1 cellular context compared by ENCODE assay signal in the genomic region with DNA sequence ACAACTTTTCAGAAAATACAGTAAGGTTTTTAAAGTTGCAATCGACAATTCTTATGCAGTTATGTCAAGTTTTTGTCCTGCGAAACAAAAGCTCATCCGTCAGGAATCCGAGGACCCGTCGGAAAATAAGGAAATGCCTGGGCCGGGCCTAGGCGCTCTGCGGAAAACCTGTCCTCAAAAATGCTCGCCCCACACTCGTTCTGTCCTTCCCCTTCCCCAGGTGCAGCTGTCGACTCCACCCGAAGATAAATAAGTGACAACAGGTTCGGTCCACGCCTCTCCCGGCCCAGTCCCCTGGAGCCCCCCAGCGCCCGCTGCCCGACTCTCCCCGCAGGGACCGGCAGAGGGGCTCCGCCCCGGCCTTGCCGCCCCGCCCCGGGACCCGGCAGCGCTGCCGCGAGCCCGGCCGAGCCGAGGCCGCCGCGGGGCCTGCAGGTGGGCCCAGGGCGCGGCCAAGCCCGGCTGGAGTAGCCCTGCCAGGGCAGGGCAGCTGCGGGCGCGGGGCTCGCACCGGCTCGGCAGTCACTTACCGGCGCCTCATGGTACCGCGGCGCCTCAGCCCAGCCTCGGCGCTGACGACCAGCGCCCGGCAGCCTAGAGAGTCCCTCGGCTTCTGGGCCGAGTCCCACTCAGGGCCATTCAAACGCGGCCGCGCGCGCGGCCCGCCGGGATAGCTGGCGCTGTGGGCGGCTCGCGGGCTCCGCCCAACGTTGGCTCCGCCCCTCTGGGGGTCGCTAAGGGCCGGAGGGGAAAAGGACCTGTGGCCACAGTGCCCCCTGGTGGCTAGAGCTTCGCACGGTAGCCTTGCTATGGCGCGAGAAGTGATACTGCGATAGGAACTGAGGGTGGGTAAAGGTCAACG.
TF ChIP-seq lines count a peak whose summit lies in the region.

A gene with protein sequence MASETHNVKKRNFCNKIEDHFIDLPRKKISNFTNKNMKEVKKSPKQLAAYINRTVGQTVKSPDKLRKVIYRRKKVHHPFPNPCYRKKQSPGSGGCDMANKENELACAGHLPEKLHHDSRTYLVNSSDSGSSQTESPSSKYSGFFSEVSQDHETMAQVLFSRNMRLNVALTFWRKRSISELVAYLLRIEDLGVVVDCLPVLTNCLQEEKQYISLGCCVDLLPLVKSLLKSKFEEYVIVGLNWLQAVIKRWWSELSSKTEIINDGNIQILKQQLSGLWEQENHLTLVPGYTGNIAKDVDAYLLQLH (minus strand): TSS at position 676 of the 862 bp plus-strand sequence. CDS start 46,420 bp downstream, outside the sequence.

TF ChIP-seq in IMR-90, 13 proteins besides CTCF, POLR2A, EP300 and RAD21 (continued from another document):
- TF ChIP-seq MAZ (IDR thresholded peaks at IDR 0.05; ENCODE audit: borderline replicate concordance, low read depth, low read length) = peak; percentile 62; the same call in 1 of the 2 replicates
- TF ChIP-seq BHLHE40 (IDR thresholded peaks at IDR 0.05; ENCODE audit: low read depth, low read length) = no peak
- TF ChIP-seq, protein P1, sequence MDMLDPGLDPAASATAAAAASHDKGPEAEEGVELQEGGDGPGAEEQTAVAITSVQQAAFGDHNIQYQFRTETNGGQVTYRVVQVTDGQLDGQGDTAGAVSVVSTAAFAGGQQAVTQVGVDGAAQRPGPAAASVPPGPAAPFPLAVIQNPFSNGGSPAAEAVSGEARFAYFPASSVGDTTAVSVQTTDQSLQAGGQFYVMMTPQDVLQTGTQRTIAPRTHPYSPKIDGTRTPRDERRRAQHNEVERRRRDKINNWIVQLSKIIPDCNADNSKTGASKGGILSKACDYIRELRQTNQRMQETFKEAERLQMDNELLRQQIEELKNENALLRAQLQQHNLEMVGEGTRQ (IDR thresholded peaks at IDR 0.05; ENCODE audit: low read depth, low read length) = no peak
- no peak for TF ChIP-seq CHD1 (IDR thresholded peaks at IDR 0.05; ENCODE audit: low read depth, low read length)
